Comparison of ENCODE assay signal across 1 cellular context in genomic region chr15:65787260-65787659, GRCh38.
TF ChIP-seq lines count a peak whose summit lies in the region.

No MANE protein-coding gene starts in this region.

TF ChIP-seq in HCT116, 20 proteins besides CTCF, POLR2A, EP300 and RAD21 (continued from another document):
- TF ChIP-seq, protein P1, sequence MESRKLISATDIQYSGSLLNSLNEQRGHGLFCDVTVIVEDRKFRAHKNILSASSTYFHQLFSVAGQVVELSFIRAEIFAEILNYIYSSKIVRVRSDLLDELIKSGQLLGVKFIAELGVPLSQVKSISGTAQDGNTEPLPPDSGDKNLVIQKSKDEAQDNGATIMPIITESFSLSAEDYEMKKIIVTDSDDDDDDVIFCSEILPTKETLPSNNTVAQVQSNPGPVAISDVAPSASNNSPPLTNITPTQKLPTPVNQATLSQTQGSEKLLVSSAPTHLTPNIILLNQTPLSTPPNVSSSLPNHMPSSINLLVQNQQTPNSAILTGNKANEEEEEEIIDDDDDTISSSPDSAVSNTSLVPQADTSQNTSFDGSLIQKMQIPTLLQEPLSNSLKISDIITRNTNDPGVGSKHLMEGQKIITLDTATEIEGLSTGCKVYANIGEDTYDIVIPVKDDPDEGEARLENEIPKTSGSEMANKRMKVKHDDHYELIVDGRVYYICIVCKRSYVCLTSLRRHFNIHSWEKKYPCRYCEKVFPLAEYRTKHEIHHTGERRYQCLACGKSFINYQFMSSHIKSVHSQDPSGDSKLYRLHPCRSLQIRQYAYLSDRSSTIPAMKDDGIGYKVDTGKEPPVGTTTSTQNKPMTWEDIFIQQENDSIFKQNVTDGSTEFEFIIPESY (IDR thresholded peaks at IDR 0.05; ENCODE audit: extremely low read depth, insufficient replicate concordance, low read length), result no peak
- TF ChIP-seq CEBPB (IDR thresholded peaks at IDR 0.05; ENCODE audit: low read depth) (no peak), ATF3 (IDR thresholded peaks at IDR 0.05) (no peak), EZH2 (IDR thresholded peaks at IDR 0.05) (no peak), ZFX (IDR thresholded peaks at IDR 0.05) (no peak), EZH2phosphoT487 (IDR thresholded peaks at IDR 0.05; ENCODE audit: borderline replicate concordance) (no peak), SP1 (IDR thresholded peaks at IDR 0.05; ENCODE audit: low read depth) (no peak), EGR1 (IDR thresholded peaks at IDR 0.05; ENCODE audit: low read depth) (no peak)
